In the genomic region with DNA sequence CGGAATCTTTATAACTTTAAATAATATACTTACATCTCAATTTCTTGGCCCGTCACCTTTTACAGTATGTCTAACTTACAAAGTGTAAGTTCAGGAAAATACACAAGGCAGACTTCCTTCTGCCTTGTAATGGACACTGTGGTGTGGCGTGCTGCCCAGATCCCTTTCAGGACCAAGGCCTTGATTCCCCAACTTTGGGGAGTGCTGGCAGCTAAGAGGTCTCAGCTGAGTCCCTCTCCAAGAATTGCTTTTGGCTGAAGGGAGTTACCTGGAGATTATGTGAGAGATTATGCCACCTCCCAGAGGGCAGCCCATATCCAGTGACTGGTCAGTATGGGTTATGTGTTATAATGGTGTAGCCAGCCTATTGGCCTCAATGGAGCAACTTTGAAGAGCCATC, we compare ENCODE assay signal across 32 cellular contexts. TPM values are rescaled to one million over a fixed set of nuclear protein-coding genes. Genes with fewer than 3 reads are reported as not detected.
"Had no signal": no experiment of that assay in that cellular context is flagged by ENCODE, and none has a peak within 500 bp of the region (broad histone marks: within the 10 kb centered on the region; RNA-seq: fewer than 3 reads in every experiment).

No MANE protein-coding gene starts in this region.

- FAIRE-seq: keratinocyte had no signal

- ATAC-seq: esophagus mucosa; foreskin keratinocyte; gastroesophageal sphincter; heart right ventricle; left ventricle myocardium superior; lower lobe of right lung; mucosa of descending colon; natural killer cell treated with Interleukin-12 subunit alpha and Interleukin-12 subunit beta and Interleukin-15 and Interleukin-18, amount 100 ng/mL, for 72 hours; sciatic nerve had no signal

- H3K27ac ChIP-seq: colonic mucosa, epithelial cell of prostate, foreskin keratinocyte, gastroesophageal sphincter, heart right ventricle, lower lobe of right lung, neutrophil, prostate gland, right atrium auricular region, stomach, thyroid gland had no signal

- H3K27me3 ChIP-seq: colonic mucosa, foreskin keratinocyte, gastroesophageal sphincter, heart right ventricle, neutrophil, right atrium auricular region, stomach, thyroid gland had no signal

- H3K4me1 ChIP-seq: colonic mucosa, foreskin keratinocyte, gastroesophageal sphincter, lower lobe of right lung, prostate gland, right atrium auricular region, stomach, thyroid gland had no signal

- H3K36me3 ChIP-seq: colonic mucosa, gastroesophageal sphincter, heart right ventricle, lower lobe of right lung, neutrophil, prostate gland, right atrium auricular region, stomach, thyroid gland had no signal

- H3K9me3 ChIP-seq: colonic mucosa, gastroesophageal sphincter, lower lobe of right lung, mucosa of descending colon, neutrophil, prostate gland, right atrium auricular region, stomach, thyroid gland had no signal

- H3K4me3 ChIP-seq: colonic mucosa, gastroesophageal sphincter, heart right ventricle, lower lobe of right lung, mucosa of descending colon, prostate gland, right atrium auricular region, smooth muscle cell, stomach, thyroid gland had no signal

- DNase-seq: colonic mucosa; effector CD8-positive, alpha-beta T cell; endodermal cell; foreskin keratinocyte; heart right ventricle; hippocampal formation; immature natural killer cell; left ventricle myocardium superior; lower lobe of right lung; mucosa of descending colon; naive B cell; stimulated activated CD4-positive, alpha-beta T cell treated with anti-CD3 and anti-CD28 coated beads, Interleukin-12 subunit alpha, Interleukin-12 subunit beta, amount 100 ng/mL, for 4 hours; stimulated activated CD4-positive, alpha-beta T cell treated with anti-CD3 and anti-CD28 coated beads, Interleukin-1b, Interleukin-23, amount 100 ng/mL, for 48 hours; stimulated activated CD4-positive, alpha-beta T cell treated with anti-CD3 and anti-CD28 coated beads, Interleukin-4, amount 100 ng/mL, for 1 hour; stimulated activated CD8-positive, alpha-beta memory T cell treated with anti-CD3 and anti-CD28 coated beads, Interleukin-4, amount 100 ng/mL, for 48 hours; stimulated activated naive CD4-positive, alpha-beta T cell; stomach; thyroid gland; trophoblast cell had no signal

RNA-seq across cellular contexts. Expression of gene BATF, which starts 21.2 kb away (rescaled TPM):
- total RNA-seq: endodermal cell, foreskin keratinocyte, neural crest cell, smooth muscle cell, temporal lobe had no signal
- polyA plus RNA-seq: fibroblast of lung, foreskin keratinocyte, keratinocyte, smooth muscle cell had no signal
